Comparison of ENCODE assay signal across 26 cellular contexts in the genomic region with DNA sequence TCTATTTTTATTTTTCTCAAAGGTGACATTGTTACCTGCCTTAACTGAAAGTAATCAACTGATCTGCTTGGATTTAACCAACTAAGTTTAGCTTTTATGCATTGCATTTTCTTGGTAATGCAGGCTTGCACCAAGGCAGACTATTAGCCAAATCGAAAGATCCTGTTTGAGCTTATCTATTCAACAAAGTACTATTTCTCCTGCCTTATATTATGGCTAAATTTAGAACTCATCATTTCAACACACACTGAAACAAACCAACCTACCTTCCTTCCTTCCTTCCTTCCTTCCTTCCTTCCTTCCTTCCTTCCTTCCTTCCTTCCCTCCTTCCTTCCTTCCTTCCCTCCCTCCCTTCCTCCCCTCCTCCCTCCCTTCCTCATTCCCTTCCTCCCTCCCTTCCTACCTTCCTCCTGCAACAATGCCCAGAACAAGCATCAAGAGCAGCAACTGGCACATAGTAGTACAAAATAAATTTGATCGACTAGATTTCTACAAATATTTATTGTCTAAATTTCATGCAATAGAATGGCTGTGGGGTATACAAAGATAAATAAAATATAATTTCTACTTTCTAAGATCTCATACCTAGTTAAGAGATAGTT. TPM values are rescaled to one million over a fixed set of nuclear protein-coding genes. Genes with fewer than 3 reads are reported as not detected.
"Had no signal": no experiment of that assay in that cellular context is flagged by ENCODE, and none has a peak within 500 bp of the region (broad histone marks: within the 10 kb centered on the region; RNA-seq: fewer than 3 reads in every experiment).

No MANE protein-coding gene starts in this region.

- H3K27ac ChIP-seq: epithelial cell of prostate, esophagus squamous epithelium, gastrocnemius medialis, heart right ventricle, left lung, lower lobe of right lung had no signal

- FAIRE-seq: endometrium, islet of Langerhans, keratinocyte had no signal

- H3K9me3 ChIP-seq: esophagus squamous epithelium, gastrocnemius medialis, heart right ventricle, left lung, lower lobe of right lung, mucosa of descending colon had no signal

- H3K4me3 ChIP-seq: esophagus squamous epithelium, gastrocnemius medialis, heart right ventricle, left lung, lower lobe of right lung, mucosa of descending colon had no signal

- H3K4me1 ChIP-seq: esophagus squamous epithelium, gastrocnemius medialis, left lung, lower lobe of right lung had no signal

- DNase-seq: cortex of kidney; effector CD8-positive, alpha-beta T cell; effector memory CD8-positive, alpha-beta T cell; endodermal cell; erythroblast; esophagus squamous epithelium; foreskin fibroblast; foreskin melanocyte; gastrocnemius medialis; glutamatergic neuron; head of caudate nucleus; heart right ventricle; hippocampal formation; left cardiac atrium; left lung; left ventricle myocardium superior; lower lobe of right lung; mesenchymal stem cell; mucosa of descending colon; naive B cell; naive thymus-derived CD8-positive, alpha-beta T cell had no signal

- ATAC-seq: effector memory CD8-positive, alpha-beta T cell; esophagus mucosa; gastrocnemius medialis; heart right ventricle; left cardiac atrium; left lung; left ventricle myocardium superior; lower lobe of right lung; mucosa of descending colon; naive thymus-derived CD8-positive, alpha-beta T cell had no signal

- H3K36me3 ChIP-seq: esophagus squamous epithelium, gastrocnemius medialis, heart right ventricle, left lung, lower lobe of right lung had no signal

RNA-seq across cellular contexts. Expression of gene RNF182, which starts 17.0 kb away (rescaled TPM):
- total RNA-seq: naive thymus-derived CD8-positive, alpha-beta T cell had no signal
- polyA plus RNA-seq: naive thymus-derived CD8-positive, alpha-beta T cell had no signal
